ENCODE assay signal across 21 cellular contexts in the genomic region with DNA sequence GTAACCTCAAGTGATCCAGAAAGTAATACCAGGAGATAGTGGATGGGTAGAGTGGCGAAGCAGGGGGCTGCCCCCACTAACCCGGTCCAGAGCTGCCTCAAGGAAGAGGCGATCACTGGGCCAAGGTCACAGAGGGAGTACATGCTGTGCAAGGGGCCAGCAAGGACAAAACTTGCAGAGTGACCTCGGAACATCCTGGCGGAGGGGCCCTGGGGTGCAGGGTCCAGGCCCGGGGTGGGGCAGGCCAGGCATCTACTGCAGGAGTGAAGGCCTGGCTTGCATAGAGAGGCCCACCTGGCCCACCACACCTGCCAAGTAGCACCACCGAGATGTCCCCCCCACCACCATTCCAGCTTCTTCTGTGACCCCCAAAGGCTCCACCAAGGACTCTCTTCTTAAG.
"Had no signal": no experiment of that assay in that cellular context is flagged by ENCODE, and none has a peak within 500 bp of the region (broad histone marks: within the 10 kb centered on the region; RNA-seq: fewer than 3 reads in every experiment).

No MANE protein-coding gene starts in this region.

- H3K4me2 ChIP-seq: KMS-11, SK-N-SH had no signal

- H3K27me3 Mint-ChIP-seq: IgD-negative memory B cell had no signal

- H3K4me3 ChIP-seq: K562 had no signal

- DNase-seq: Kasumi-1, MM.1S, NCI-H1092 treated with DMSO at 0.1 percent for 48 hours, NCI-H1436, NCI-H187, NCI-H2029, NCI-H2081 treated with DMSO at 0.1 percent for 48 hours, NCI-H2171, NCI-H226, NCI-H446, NCI-H510A, NCI-H524 treated with DMSO at 0.1 percent for 48 hours, NCI-H69, NCI-H774, RPMI8226, SHP77, SK-N-SH had no signal

- H3K27ac Mint-ChIP-seq: IgD-negative memory B cell had no signal

- H3K9me3 ChIP-seq: SK-N-SH had no signal

- ATAC-seq: K562 had no signal

- H3K4me3 Mint-ChIP-seq: IgD-negative memory B cell had no signal

- H3K27ac ChIP-seq: KMS-11 had no signal

- FAIRE-seq: RCC 7860 had no signal

- H3K9me3 Mint-ChIP-seq: IgD-negative memory B cell had no signal

- H3K9ac ChIP-seq: KMS-11, SK-N-SH had no signal
